In the genomic region with DNA sequence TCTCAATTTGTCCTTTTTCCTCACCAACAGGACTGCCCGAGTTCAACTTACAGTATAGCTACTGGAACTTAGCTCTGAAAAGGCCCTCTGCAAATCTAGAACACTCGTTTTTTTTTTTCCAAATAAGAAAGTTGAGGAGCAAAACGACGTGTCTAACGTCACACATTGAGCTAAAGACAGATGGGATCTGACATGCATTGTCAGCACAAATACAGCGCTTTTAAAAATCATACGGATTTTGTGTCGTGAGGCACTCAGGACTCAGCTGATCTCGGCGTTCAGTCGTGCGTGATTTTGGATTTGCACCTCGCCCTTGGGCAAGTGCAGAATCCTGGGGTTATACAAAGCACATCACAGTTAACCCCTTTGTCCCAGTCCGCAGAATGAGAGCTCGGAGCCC, we compare ENCODE assay signal across 1 cellular context.
TF ChIP-seq lines count a peak whose summit lies in the region.

No MANE protein-coding gene starts in this region.

TF ChIP-seq in GM23338, 12 proteins besides CTCF, POLR2A, EP300 and RAD21:
- TF ChIP-seq, protein P1, sequence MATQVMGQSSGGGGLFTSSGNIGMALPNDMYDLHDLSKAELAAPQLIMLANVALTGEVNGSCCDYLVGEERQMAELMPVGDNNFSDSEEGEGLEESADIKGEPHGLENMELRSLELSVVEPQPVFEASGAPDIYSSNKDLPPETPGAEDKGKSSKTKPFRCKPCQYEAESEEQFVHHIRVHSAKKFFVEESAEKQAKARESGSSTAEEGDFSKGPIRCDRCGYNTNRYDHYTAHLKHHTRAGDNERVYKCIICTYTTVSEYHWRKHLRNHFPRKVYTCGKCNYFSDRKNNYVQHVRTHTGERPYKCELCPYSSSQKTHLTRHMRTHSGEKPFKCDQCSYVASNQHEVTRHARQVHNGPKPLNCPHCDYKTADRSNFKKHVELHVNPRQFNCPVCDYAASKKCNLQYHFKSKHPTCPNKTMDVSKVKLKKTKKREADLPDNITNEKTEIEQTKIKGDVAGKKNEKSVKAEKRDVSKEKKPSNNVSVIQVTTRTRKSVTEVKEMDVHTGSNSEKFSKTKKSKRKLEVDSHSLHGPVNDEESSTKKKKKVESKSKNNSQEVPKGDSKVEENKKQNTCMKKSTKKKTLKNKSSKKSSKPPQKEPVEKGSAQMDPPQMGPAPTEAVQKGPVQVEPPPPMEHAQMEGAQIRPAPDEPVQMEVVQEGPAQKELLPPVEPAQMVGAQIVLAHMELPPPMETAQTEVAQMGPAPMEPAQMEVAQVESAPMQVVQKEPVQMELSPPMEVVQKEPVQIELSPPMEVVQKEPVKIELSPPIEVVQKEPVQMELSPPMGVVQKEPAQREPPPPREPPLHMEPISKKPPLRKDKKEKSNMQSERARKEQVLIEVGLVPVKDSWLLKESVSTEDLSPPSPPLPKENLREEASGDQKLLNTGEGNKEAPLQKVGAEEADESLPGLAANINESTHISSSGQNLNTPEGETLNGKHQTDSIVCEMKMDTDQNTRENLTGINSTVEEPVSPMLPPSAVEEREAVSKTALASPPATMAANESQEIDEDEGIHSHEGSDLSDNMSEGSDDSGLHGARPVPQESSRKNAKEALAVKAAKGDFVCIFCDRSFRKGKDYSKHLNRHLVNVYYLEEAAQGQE (IDR thresholded peaks at IDR 0.05; ENCODE audit: unreplicated experiment), result no peak
- TF ChIP-seq POLR2AphosphoS5 (IDR thresholded peaks at IDR 0.05; ENCODE audit: low read depth), result no peak
- TF ChIP-seq ZNF331 (CRISPR knock-in tag; IDR thresholded peaks at IDR 0.05; ENCODE audit: low read depth), result no peak
- no peak for TF ChIP-seq EZH2phosphoT487 (IDR thresholded peaks at IDR 0.05; ENCODE audit: unreplicated experiment)
- no peak for TF ChIP-seq EZH2 (IDR thresholded peaks at IDR 0.05; ENCODE audit: low read depth, unreplicated experiment)
- TF ChIP-seq, protein P2, sequence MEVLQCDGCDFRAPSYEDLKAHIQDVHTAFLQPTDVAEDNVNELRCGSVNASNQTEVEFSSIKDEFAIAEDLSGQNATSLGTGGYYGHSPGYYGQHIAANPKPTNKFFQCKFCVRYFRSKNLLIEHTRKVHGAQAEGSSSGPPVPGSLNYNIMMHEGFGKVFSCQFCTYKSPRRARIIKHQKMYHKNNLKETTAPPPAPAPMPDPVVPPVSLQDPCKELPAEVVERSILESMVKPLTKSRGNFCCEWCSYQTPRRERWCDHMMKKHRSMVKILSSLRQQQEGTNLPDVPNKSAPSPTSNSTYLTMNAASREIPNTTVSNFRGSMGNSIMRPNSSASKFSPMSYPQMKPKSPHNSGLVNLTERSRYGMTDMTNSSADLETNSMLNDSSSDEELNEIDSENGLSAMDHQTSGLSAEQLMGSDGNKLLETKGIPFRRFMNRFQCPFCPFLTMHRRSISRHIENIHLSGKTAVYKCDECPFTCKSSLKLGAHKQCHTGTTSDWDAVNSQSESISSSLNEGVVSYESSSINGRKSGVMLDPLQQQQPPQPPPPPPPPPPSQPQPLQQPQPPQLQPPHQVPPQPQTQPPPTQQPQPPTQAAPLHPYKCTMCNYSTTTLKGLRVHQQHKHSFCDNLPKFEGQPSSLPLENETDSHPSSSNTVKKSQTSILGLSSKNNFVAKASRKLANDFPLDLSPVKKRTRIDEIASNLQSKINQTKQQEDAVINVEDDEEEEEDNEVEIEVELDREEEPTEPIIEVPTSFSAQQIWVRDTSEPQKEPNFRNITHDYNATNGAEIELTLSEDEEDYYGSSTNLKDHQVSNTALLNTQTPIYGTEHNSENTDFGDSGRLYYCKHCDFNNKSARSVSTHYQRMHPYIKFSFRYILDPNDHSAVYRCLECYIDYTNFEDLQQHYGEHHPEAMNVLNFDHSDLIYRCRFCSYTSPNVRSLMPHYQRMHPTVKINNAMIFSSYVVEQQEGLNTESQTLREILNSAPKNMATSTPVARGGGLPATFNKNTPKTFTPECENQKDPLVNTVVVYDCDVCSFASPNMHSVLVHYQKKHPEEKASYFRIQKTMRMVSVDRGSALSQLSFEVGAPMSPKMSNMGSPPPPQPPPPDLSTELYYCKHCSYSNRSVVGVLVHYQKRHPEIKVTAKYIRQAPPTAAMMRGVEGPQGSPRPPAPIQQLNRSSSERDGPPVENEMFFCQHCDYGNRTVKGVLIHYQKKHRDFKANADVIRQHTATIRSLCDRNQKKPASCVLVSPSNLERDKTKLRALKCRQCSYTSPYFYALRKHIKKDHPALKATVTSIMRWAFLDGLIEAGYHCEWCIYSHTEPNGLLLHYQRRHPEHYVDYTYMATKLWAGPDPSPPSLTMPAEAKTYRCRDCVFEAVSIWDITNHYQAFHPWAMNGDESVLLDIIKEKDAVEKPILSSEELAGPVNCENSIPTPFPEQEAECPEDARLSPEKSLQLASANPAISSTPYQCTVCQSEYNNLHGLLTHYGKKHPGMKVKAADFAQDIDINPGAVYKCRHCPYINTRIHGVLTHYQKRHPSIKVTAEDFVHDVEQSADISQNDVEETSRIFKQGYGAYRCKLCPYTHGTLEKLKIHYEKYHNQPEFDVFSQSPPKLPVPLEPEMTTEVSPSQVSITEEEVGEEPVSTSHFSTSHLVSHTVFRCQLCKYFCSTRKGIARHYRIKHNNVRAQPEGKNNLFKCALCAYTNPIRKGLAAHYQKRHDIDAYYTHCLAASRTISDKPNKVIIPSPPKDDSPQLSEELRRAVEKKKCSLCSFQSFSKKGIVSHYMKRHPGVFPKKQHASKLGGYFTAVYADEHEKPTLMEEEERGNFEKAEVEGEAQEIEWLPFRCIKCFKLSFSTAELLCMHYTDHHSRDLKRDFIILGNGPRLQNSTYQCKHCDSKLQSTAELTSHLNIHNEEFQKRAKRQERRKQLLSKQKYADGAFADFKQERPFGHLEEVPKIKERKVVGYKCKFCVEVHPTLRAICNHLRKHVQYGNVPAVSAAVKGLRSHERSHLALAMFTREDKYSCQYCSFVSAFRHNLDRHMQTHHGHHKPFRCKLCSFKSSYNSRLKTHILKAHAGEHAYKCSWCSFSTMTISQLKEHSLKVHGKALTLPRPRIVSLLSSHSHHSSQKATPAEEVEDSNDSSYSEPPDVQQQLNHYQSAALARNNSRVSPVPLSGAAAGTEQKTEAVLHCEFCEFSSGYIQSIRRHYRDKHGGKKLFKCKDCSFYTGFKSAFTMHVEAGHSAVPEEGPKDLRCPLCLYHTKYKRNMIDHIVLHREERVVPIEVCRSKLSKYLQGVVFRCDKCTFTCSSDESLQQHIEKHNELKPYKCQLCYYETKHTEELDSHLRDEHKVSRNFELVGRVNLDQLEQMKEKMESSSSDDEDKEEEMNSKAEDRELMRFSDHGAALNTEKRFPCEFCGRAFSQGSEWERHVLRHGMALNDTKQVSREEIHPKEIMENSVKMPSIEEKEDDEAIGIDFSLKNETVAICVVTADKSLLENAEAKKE (CRISPR knock-in tag; IDR thresholded peaks at IDR 0.05), result no peak
- TF ChIP-seq NANOG (IDR thresholded peaks at IDR 0.05; ENCODE audit: borderline replicate concordance), result no peak
- no peak for TF ChIP-seq JUNB (IDR thresholded peaks at IDR 0.05; ENCODE audit: unreplicated experiment)
